ENCODE assay signal across 9 cellular contexts in the genomic region with DNA sequence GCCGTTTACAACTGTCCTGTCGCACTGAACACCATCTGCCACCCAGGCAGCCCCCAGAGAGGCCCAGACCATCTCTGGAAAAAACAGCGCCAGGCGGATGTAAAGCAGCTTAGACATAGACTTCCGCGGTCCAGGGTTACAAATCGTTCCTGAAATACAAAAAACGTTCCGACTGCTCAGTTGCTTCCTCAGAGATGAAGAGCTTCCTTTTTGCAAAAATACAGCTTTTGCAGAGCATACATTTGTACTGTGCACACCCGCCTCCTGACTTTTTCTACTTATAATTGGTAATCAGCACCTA. TPM values are rescaled to one million over a fixed set of nuclear protein-coding genes. Genes with fewer than 3 reads are reported as not detected.
A peak's percentile ranks its signal among the peaks of the same experiment; 100 is the strongest.
DNase-seq lines count a peak whose midpoint lies in the region; ATAC-seq, FAIRE-seq and TF ChIP-seq lines count a peak whose summit lies in the region.
"Had no signal": no experiment of that assay in that cellular context is flagged by ENCODE, and none has a peak within 500 bp of the region (broad histone marks: within the 10 kb centered on the region; RNA-seq: fewer than 3 reads in every experiment).

No MANE protein-coding gene starts in this region.

- peak; percentile 51 for DNase-seq in GM13976 (ENCODE audit: low spot score)
- peak; percentile 88 to 89 for DNase-seq in NOMO-1 (lab: John Stamatoyannopoulos, UW; ENCODE audit: unreplicated experiment in 2 of 2)
- DNase-seq in caudate nucleus (lab: John Stamatoyannopoulos, UW), result peak in 23 of 61 donors; percentile 9 to 81 (median 38)
- DNase-seq in pancreas, result peak in 1 of 6 donors; percentile 41
- no peak for DNase-seq in occipital lobe (lab: John Stamatoyannopoulos, UW)
- DNase-seq in MG63, result no peak
- no peak for DNase-seq in activated CD8-positive, alpha-beta memory T cell treated with anti-CD3 and anti-CD28 coated beads for 24 hours
- DNase-seq in NCI-H1105 (lab: John Stamatoyannopoulos, UW), result no peak

- H3K27me3 ChIP-seq in pancreas, result no peaks in the 10 kb centered on the region
- no peaks in the 10 kb centered on the region for H3K27me3 ChIP-seq in MG63

- H3K36me3 ChIP-seq in pancreas (no peaks in the 10 kb centered on the region), MG63 (peaks cover 45% of the 10 kb centered on the region)
- H3K36me3 ChIP-seq: thoracic aorta had no signal

- H3K9me3 ChIP-seq in pancreas (no peaks in the 10 kb centered on the region), MG63 (no peaks in the 10 kb centered on the region)
- H3K9me3 ChIP-seq: thoracic aorta had no signal

- WGBS in pancreas, 2 donors, result 79 to 85% methylated on average over 10 of the region's 10 CpGs

- ATAC-seq in pancreas, result peak in 3 of 4 donors; percentile 8 to 37 (median 33)

- H3K27ac ChIP-seq in caudate nucleus (ENCODE audit: low read depth, low read length) (peak overlapping the region; percentile 73), pancreas (peak overlapping the region in 2 of 4 donors; percentile 7 to 14)
- H3K27ac ChIP-seq: thoracic aorta had no signal

- TF ChIP-seq CTCF in GM13976 (IDR thresholded peaks at IDR 0.05; ENCODE audit: borderline replicate concordance, control extremely low read depth, extremely low read depth, insufficient read depth, missing control alignments) (no peak), pancreas (IDR thresholded peaks at IDR 0.05) (no peak)

- intact Hi-C loops in pancreas (cut with DNase I), result no loop called here

- H3K4me3 ChIP-seq in pancreas, result no peak overlapping the region
- H3K4me3 ChIP-seq in MG63, result no peak overlapping the region

- no peak for FAIRE-seq in pancreas (lab: Jason Lieb, UNC)

- H3K4me1 ChIP-seq in pancreas, result peaks cover 0 to 4% (median 0%) of the 10 kb centered on the region in 3 donors

- in situ Hi-C loops in GM13976 (cut with MboI; ENCODE audit: low sequenced_read_pairs, unreplicated experiment), result no loop called here

RNA-seq across cellular contexts. Expression of a gene that starts 11.4 kb away (rescaled TPM):
- 10 to 100 TPM in 3 of 6 donors, 1 to 10 TPM in 3; 7.8 to 15.3 (median 9.9) TPM for total RNA-seq in pancreas
- polyA plus RNA-seq in pancreas, result 10 to 100 TPM in 1 of 2 donors, 1 to 10 TPM in 1; 10.0 to 16.7 TPM
- 27.9 TPM for total RNA-seq in occipital lobe
- 15.6 and 59.1 TPM in 2 replicates for total RNA-seq in MG63 (2014; rRNA removed; shearing (Covaris generic); ENCODE audit: low replicate concordance)

RNA-seq across cellular contexts. Expression of a gene that starts 47.6 kb away (rescaled TPM):
- 10 to 100 TPM; 54.2 to 97.0 (median 82.5) TPM for total RNA-seq in pancreas
- 10 to 100 TPM; 47.2 to 63.4 TPM for polyA plus RNA-seq in pancreas
- total RNA-seq in occipital lobe, result 84.1 TPM
- 200 and 249 TPM in 2 replicates for total RNA-seq in MG63 (2014; rRNA removed; shearing (Covaris generic); ENCODE audit: low replicate concordance)

Comparison
In these comparisons a context has a peak if more than half of its experiments do, and no peak if none do; other contexts are left out.
1. DNase-seq: peak in GM13976 (single experiment) and NOMO-1 (2 of 2); none in occipital lobe (single experiment), MG63 (single experiment), activated CD8-positive, alpha-beta memory T cell treated with anti-CD3 and anti-CD28 coated beads for 24 hours (single experiment) and NCI-H1105 (single experiment).